ENCODE assay signal across 1 cellular context in genomic region chr22:39520054-39520873, GRCh38.
TF ChIP-seq lines count a peak whose summit lies in the region.

ATF4 (plus strand) TSS chr22:39520562; CDS start chr22:39521446, 884 bp downstream.

TF ChIP-seq in K562, 482 proteins besides CTCF, POLR2A, EP300 and RAD21 (continued from another document and continues in another):
- no peak for TF ChIP-seq CHD7 (IDR thresholded peaks at IDR 0.05; ENCODE audit: low read depth, low read length)
- TF ChIP-seq XRCC5 (IDR thresholded peaks at IDR 0.05; ENCODE audit: low read depth, low read length): peak; percentile 76; the same call in 1 of the 2 replicates
- no peak for TF ChIP-seq ETS2 (tag; IDR thresholded peaks at IDR 0.05; ENCODE audit: borderline replicate concordance, poor library complexity, severe bottlenecking)
- TF ChIP-seq HMG20B (CRISPR knock-in tag; IDR thresholded peaks at IDR 0.05): no peak
- peak; percentile 95 for TF ChIP-seq GABPA (tag; conservative IDR thresholded peaks at IDR 0.05; ENCODE audit: low read depth)
- TF ChIP-seq TCF3 (CRISPR knock-in tag; IDR thresholded peaks at IDR 0.05): peak; percentile 12; the same call in 1 of the 2 replicates
- no peak for TF ChIP-seq ZNF589 (CRISPR knock-in tag; IDR thresholded peaks at IDR 0.05; ENCODE audit: low read depth)
- TF ChIP-seq MGA (IDR thresholded peaks at IDR 0.05): peak; percentile 79
- TF ChIP-seq KLF10 (CRISPR knock-in tag; IDR thresholded peaks at IDR 0.05): no peak
- peak in 1 of 3 experiments; percentile 54; a peak in 2 of 6 replicates for TF ChIP-seq ZBTB11 (CRISPR knock-in tag; IDR thresholded peaks at IDR 0.05)
- TF ChIP-seq ZKSCAN1 (IDR thresholded peaks at IDR 0.05; ENCODE audit: low read depth, low read length): no peak
- peak; percentile 42 for TF ChIP-seq ESRRA (IDR thresholded peaks at IDR 0.05; ENCODE audit: borderline replicate concordance, low read depth)
- no peak for TF ChIP-seq ZNF778 (CRISPR knock-in tag; IDR thresholded peaks at IDR 0.05)
- peak; percentile 67; the same call in 1 of the 2 replicates for TF ChIP-seq TFAP4 (CRISPR knock-in tag; IDR thresholded peaks at IDR 0.05; ENCODE audit: borderline replicate concordance)
- TF ChIP-seq ZC3H4 (CRISPR knock-in tag; IDR thresholded peaks at IDR 0.05; ENCODE audit: borderline replicate concordance): peak; percentile 99
- TF ChIP-seq PML (IDR thresholded peaks at IDR 0.05; ENCODE audit: low read length): peak; percentile 94
- TF ChIP-seq HNRNPUL1 (IDR thresholded peaks at IDR 0.05; ENCODE audit: low read length): no peak
- peak; percentile 54; the same call in 1 of the 2 replicates for TF ChIP-seq STAT6 (CRISPR knock-in tag; IDR thresholded peaks at IDR 0.05)
- no peak for TF ChIP-seq MEF2A (IDR thresholded peaks at IDR 0.05; ENCODE audit: control insufficient read depth, low read depth, low read length)
- peak; percentile 96 for TF ChIP-seq SRSF3 (IDR thresholded peaks at IDR 0.05; ENCODE audit: insufficient read depth, low read length)
